ENCODE assay signal across 35 cellular contexts in the genomic region with DNA sequence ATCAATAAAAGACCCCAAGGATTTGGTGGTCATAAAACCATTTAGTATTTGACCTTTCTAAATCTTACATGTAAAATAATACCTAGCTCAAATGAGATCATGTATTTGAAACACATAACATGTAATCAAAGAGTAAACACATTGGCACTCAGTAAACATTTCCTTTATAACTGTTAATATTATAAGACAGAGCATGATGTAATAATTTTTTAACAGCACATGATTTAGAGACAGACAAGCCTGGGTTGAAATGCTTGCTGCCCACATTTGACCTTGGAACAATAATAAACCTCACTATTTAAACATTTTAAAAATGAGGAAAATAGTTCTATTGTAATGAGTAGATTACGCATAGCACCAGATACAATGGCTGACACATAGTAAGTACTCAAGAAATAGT.
"Had no signal": no experiment of that assay in that cellular context is flagged by ENCODE, and none has a peak within 500 bp of the region (broad histone marks: within the 10 kb centered on the region; RNA-seq: fewer than 3 reads in every experiment).

No MANE protein-coding gene starts in this region.

- DNase-seq: activated B cell treated with CpG ODN at 0.5 μM for 24 hours; activated CD4-positive, alpha-beta T cell treated with anti-CD3 and anti-CD28 coated beads for 48 hours; activated CD4-positive, alpha-beta T cell treated with anti-CD3 and anti-CD28 coated beads, Interleukin-2, amount 50 U/mL, for 1 hour; activated CD4-positive, alpha-beta T cell treated with anti-CD3 and anti-CD28 coated beads, Interleukin-2, amount 50 U/mL, for 48 hours; activated CD8-positive, alpha-beta memory T cell treated with anti-CD3 and anti-CD28 coated beads for 24 hours; activated CD8-positive, alpha-beta T cell treated with anti-CD3 and anti-CD28 coated beads for 36 hours; activated effector memory CD4-positive, alpha-beta T cell treated with Interleukin-2 at 50 U/mL for 16 hours; activated gamma-delta T cell treated with Interleukin-2 at 50 U/mL for 16 hours; activated naive CD4-positive, alpha-beta T cell treated with Interleukin-2 at 50 U/mL for 16 hours; activated naive CD8-positive, alpha-beta T cell treated with anti-CD3 and anti-CD28 coated beads for 36 hours; activated naive CD8-positive, alpha-beta T cell treated with anti-CD3 and anti-CD28 coated beads, Interleukin-2, amount 50 U/mL, for 24 hours; activated T-cell treated with anti-CD3 and anti-CD28 coated beads, Interleukin-2, amount 50 U/mL, for 4 hours; adrenal gland; amygdala; aorta; central memory CD4-positive, alpha-beta T cell; cerebellar nuclear complex; colonic mucosa; dorsolateral prefrontal cortex; effector memory CD4-positive, alpha-beta T cell; endodermal cell; foreskin fibroblast; head of caudate nucleus; T-helper 2 cell; WERI-Rb-1 had no signal

- FAIRE-seq: frontal cortex, TTC549 had no signal

- H3K4me3 ChIP-seq: adrenal gland, breast epithelium, cardiac muscle cell, colonic mucosa, dorsolateral prefrontal cortex had no signal

- H3K4me1 Mint-ChIP-seq: activated B cell treated with CpG ODN at 0.5 μM for 24 hours; activated naive CD4-positive, alpha-beta T cell treated with anti-CD3 and anti-CD28 coated beads, Interleukin-2, amount 50 U/mL, for 24 hours; activated naive CD8-positive, alpha-beta T cell treated with anti-CD3 and anti-CD28 coated beads for 36 hours; activated naive CD8-positive, alpha-beta T cell treated with anti-CD3 and anti-CD28 coated beads, Interleukin-2, amount 50 U/mL, for 24 hours; activated T-helper 17 cell treated with anti-CD3 and anti-CD28 coated beads, Interleukin-2, amount 50 U/mL, for 72 hours had no signal

- H3K27ac ChIP-seq: adrenal gland, breast epithelium, cardiac muscle cell, colonic mucosa, WERI-Rb-1 had no signal

- H3K27me3 Mint-ChIP-seq: brain; dendritic cell treated with granulocyte-macrophage colony-stimulating factor and Interleukin-4, amounts not matched to agents 40 ng/mL and 50 ng/mL, for 4 days had no signal

- H3K27ac Mint-ChIP-seq: activated B cell treated with CpG ODN at 0.5 μM for 24 hours; activated CD8-positive, alpha-beta T cell treated with anti-CD3 and anti-CD28 coated beads for 36 hours; activated naive CD4-positive, alpha-beta T cell treated with anti-CD3 and anti-CD28 coated beads, Interleukin-2, amount 50 U/mL, for 24 hours; activated naive CD8-positive, alpha-beta T cell treated with anti-CD3 and anti-CD28 coated beads for 36 hours; activated naive CD8-positive, alpha-beta T cell treated with anti-CD3 and anti-CD28 coated beads, Interleukin-2, amount 50 U/mL, for 24 hours; activated T-helper 17 cell treated with anti-CD3 and anti-CD28 coated beads, Interleukin-2, amount 50 U/mL, for 72 hours; dendritic cell treated with granulocyte-macrophage colony-stimulating factor and Interleukin-4, amounts not matched to agents 40 ng/mL and 50 ng/mL, for 4 days; endodermal cell had no signal

- H3K4me1 ChIP-seq: adrenal gland, breast epithelium, colonic mucosa had no signal

- H3K9me3 Mint-ChIP-seq: activated CD8-positive, alpha-beta T cell treated with anti-CD3 and anti-CD28 coated beads for 36 hours; activated naive CD4-positive, alpha-beta T cell treated with anti-CD3 and anti-CD28 coated beads, Interleukin-2, amount 50 U/mL, for 24 hours; activated naive CD8-positive, alpha-beta T cell treated with anti-CD3 and anti-CD28 coated beads for 36 hours; activated naive CD8-positive, alpha-beta T cell treated with anti-CD3 and anti-CD28 coated beads, Interleukin-2, amount 50 U/mL, for 24 hours; activated T-cell treated with anti-CD3 and anti-CD28 coated beads, Interleukin-2, amount 50 U/mL, for 4 hours; activated T-helper 17 cell treated with anti-CD3 and anti-CD28 coated beads, Interleukin-2, amount 50 U/mL, for 72 hours; dendritic cell treated with granulocyte-macrophage colony-stimulating factor and Interleukin-4, amounts not matched to agents 40 ng/mL and 50 ng/mL, for 4 days; endodermal cell had no signal

- H3K36me3 Mint-ChIP-seq: activated naive CD4-positive, alpha-beta T cell treated with anti-CD3 and anti-CD28 coated beads, Interleukin-2, amount 50 U/mL, for 24 hours; activated naive CD8-positive, alpha-beta T cell treated with anti-CD3 and anti-CD28 coated beads for 36 hours; brain had no signal

- H3K9me3 ChIP-seq: adrenal gland, breast epithelium, colonic mucosa had no signal

- ATAC-seq: activated CD4-positive, CD25-positive, alpha-beta regulatory T cell treated with anti-CD3 and anti-CD28 coated beads, Interleukin-2, amount 50 U/mL, for 24 hours; activated CD8-positive, alpha-beta T cell treated with anti-CD3 and anti-CD28 coated beads for 36 hours; activated naive CD8-positive, alpha-beta T cell treated with anti-CD3 and anti-CD28 coated beads, Interleukin-2, amount 50 U/mL, for 24 hours; activated T-cell treated with anti-CD3 and anti-CD28 coated beads, Interleukin-2, amount 50 U/mL, for 4 hours; activated T-helper 17 cell treated with anti-CD3 and anti-CD28 coated beads, Interleukin-2, amount 50 U/mL, for 72 hours; esophagus mucosa had no signal

- H3K36me3 ChIP-seq: adrenal gland, breast epithelium, cardiac muscle cell, colonic mucosa, WERI-Rb-1 had no signal

- H3K4me3 Mint-ChIP-seq: activated B cell treated with CpG ODN at 0.5 μM for 24 hours; activated CD8-positive, alpha-beta T cell treated with anti-CD3 and anti-CD28 coated beads for 36 hours; activated naive CD4-positive, alpha-beta T cell treated with anti-CD3 and anti-CD28 coated beads, Interleukin-2, amount 50 U/mL, for 24 hours; activated naive CD8-positive, alpha-beta T cell treated with anti-CD3 and anti-CD28 coated beads for 36 hours; activated naive CD8-positive, alpha-beta T cell treated with anti-CD3 and anti-CD28 coated beads, Interleukin-2, amount 50 U/mL, for 24 hours; activated T-cell treated with anti-CD3 and anti-CD28 coated beads, Interleukin-2, amount 50 U/mL, for 4 hours; activated T-helper 17 cell treated with anti-CD3 and anti-CD28 coated beads, Interleukin-2, amount 50 U/mL, for 72 hours; brain; dendritic cell treated with granulocyte-macrophage colony-stimulating factor and Interleukin-4, amounts not matched to agents 40 ng/mL and 50 ng/mL, for 4 days; endodermal cell had no signal

- H3K27me3 ChIP-seq: adrenal gland, breast epithelium, cardiac muscle cell, colonic mucosa, dorsolateral prefrontal cortex had no signal
